24 cellular contexts compared by ENCODE assay signal in genomic region chr1:230758705-230759354, GRCh38. TPM values are rescaled to one million over a fixed set of nuclear protein-coding genes. Genes with fewer than 3 reads are reported as not detected.
DNase-seq lines count a peak whose midpoint lies in the region; ATAC-seq, FAIRE-seq and TF ChIP-seq lines count a peak whose summit lies in the region.
"Had no signal": no experiment of that assay in that cellular context is flagged by ENCODE, and none has a peak within 500 bp of the region (broad histone marks: within the 10 kb centered on the region; RNA-seq: fewer than 3 reads in every experiment).

No MANE protein-coding gene starts in this region.

- no peaks in the 10 kb centered on the region for H3K27me3 ChIP-seq in parathyroid adenoma (ENCODE audit: control insufficient read depth, insufficient read depth, low read length)
- H3K27me3 ChIP-seq in right atrium auricular region, result no peaks in the 10 kb centered on the region
- H3K27me3 ChIP-seq: BLaER1 treated with 17β-estradiol and CSF1 and Interleukin-3, amounts not matched to agents 10 nM and 100 nM; transverse colon had no signal

- H3K27ac ChIP-seq in parathyroid adenoma (peak overlapping the region; percentile 96), right atrium auricular region (no peak overlapping the region)
- H3K27ac ChIP-seq: BLaER1 treated with 17β-estradiol and CSF1 and Interleukin-3, amounts not matched to agents 10 nM and 100 nM; coronary artery; transverse colon had no signal

- FAIRE-seq in endometrium (lab: Jason Lieb, UNC) (peak; percentile 80), GM12892 (lab: Jason Lieb, UNC) (no peak)
- FAIRE-seq: endothelial cell of umbilical vein, TTC549 had no signal

- H2AFZ ChIP-seq in parathyroid adenoma, result peak overlapping the region; percentile 60

- DNase-seq in HCEC 1CT (peak; percentile 15), NCI-H524 treated with DMSO at 0.1 percent for 48 hours (lab: John Stamatoyannopoulos, UW) (peak; percentile 90), GM12892 (ENCODE audit: insufficient read length) (no peak), right atrium auricular region (ENCODE audit: low spot score) (no peak)
- no peak for DNase-seq in NK-92 treated with Interleukin-12 subunit alpha and Interleukin-12 subunit beta, amount 100 ng/mL, for 24 hours (lab: John Stamatoyannopoulos, UW)
- DNase-seq: activated CD4-positive, alpha-beta T cell treated with anti-CD3 and anti-CD28 coated beads, Interleukin-2, amount 10 ng/mL, durations not matched to agents 7 days and 5 days; activated naive CD4-positive, alpha-beta T cell treated with Interleukin-2 at 50 U/mL for 16 hours; DMS153; H7; stimulated activated CD4-positive, alpha-beta T cell treated with anti-CD3 and anti-CD28 coated beads, Interleukin-15, amount 100 ng/mL, for 24 hours; stimulated activated naive CD4-positive, alpha-beta T cell; transverse colon had no signal

- H3K4me2 ChIP-seq in parathyroid adenoma (ENCODE audit: low read length), result no peak overlapping the region
- H3K4me2 ChIP-seq: BLaER1 treated with 17β-estradiol and CSF1 and Interleukin-3, amounts not matched to agents 10 nM and 100 nM had no signal

- H3K4me3 ChIP-seq in parathyroid adenoma (ENCODE audit: low read depth, low read length) (no peak overlapping the region), right atrium auricular region (no peak overlapping the region)
- H3K4me3 ChIP-seq: BLaER1 treated with 17β-estradiol and CSF1 and Interleukin-3, amounts not matched to agents 10 nM and 100 nM; coronary artery; transverse colon had no signal

- no peaks in the 10 kb centered on the region for H3K36me3 ChIP-seq in parathyroid adenoma (ENCODE audit: control insufficient read depth, insufficient read depth, low read length)
- H3K36me3 ChIP-seq in right atrium auricular region, result no peaks in the 10 kb centered on the region
- H3K36me3 ChIP-seq: BLaER1 treated with 17β-estradiol and CSF1 and Interleukin-3, amounts not matched to agents 10 nM and 100 nM; transverse colon had no signal

- no peak for TF ChIP-seq POLR2A in GM12892 (IDR thresholded peaks at IDR 0.05; ENCODE audit: low read depth, low read length)

- TF ChIP-seq CTCF in parathyroid adenoma (IDR thresholded peaks at IDR 0.05), result no peak
- no peak for TF ChIP-seq CTCF in right atrium auricular region (IDR thresholded peaks at IDR 0.05)

- H3K4me1 ChIP-seq in parathyroid adenoma (peaks cover 49% of the 10 kb centered on the region), right atrium auricular region (peaks cover 0 to 26% of the 10 kb centered on the region in 2 donors)

- H3K9me3 ChIP-seq in parathyroid adenoma (ENCODE audit: control insufficient read depth, low read length) (no peaks in the 10 kb centered on the region), right atrium auricular region (no peaks in the 10 kb centered on the region)
- H3K9me3 ChIP-seq: transverse colon had no signal

- no peaks in the 10 kb centered on the region for H3K79me2 ChIP-seq in parathyroid adenoma

- no peak overlapping the region for H3K9ac ChIP-seq in parathyroid adenoma
- H3K9ac ChIP-seq: BLaER1 treated with 17β-estradiol and CSF1 and Interleukin-3, amounts not matched to agents 10 nM and 100 nM had no signal

- ATAC-seq in GM19455 (IDR thresholded peaks at IDR 0.05; ENCODE audit: unreplicated experiment), result no peak
- ATAC-seq: Panc1 had no signal

RNA-seq across cellular contexts. Expression of gene CAPN9, which starts 11.6 kb away (rescaled TPM):
- polyA plus RNA-seq in GM12892 (2012; ENCODE audit: missing spikeins), result not detected
- total RNA-seq in right atrium auricular region, result not detected
- total RNA-seq: activated CD4-positive, alpha-beta T cell treated with anti-CD3 and anti-CD28 coated beads, Interleukin-2, amount 10 ng/mL, durations not matched to agents 7 days and 5 days; endothelial cell of umbilical vein; glomerular endothelial cell; lung microvascular endothelial cell had no signal
- polyA plus RNA-seq: endothelial cell of umbilical vein had no signal

RNA-seq across cellular contexts. Expression of gene AGT, which starts 44.9 kb away (rescaled TPM):
- not detected for polyA plus RNA-seq in GM12892 (2012; ENCODE audit: missing spikeins)
- 100 to 1,000 TPM in 1 of 2 donors, 10 to 100 TPM in 1; 86.3 to 152 TPM for total RNA-seq in right atrium auricular region
- total RNA-seq: activated CD4-positive, alpha-beta T cell treated with anti-CD3 and anti-CD28 coated beads, Interleukin-2, amount 10 ng/mL, durations not matched to agents 7 days and 5 days; endothelial cell of umbilical vein; glomerular endothelial cell; lung microvascular endothelial cell; NCI-H460 had no signal
- polyA plus RNA-seq: endothelial cell of umbilical vein, neural cell had no signal

Comparison
In these comparisons a context has a peak if more than half of its experiments do, and no peak if none do; other contexts are left out.
1. DNase-seq: peak in HCEC 1CT (single experiment) and NCI-H524 treated with DMSO at 0.1 percent for 48 hours (single experiment); none in GM12892 (single experiment), right atrium auricular region (single experiment) and NK-92 treated with Interleukin-12 subunit alpha and Interleukin-12 subunit beta, amount 100 ng/mL, for 24 hours (single experiment).